20 cellular contexts compared by ENCODE assay signal in the genomic region with DNA sequence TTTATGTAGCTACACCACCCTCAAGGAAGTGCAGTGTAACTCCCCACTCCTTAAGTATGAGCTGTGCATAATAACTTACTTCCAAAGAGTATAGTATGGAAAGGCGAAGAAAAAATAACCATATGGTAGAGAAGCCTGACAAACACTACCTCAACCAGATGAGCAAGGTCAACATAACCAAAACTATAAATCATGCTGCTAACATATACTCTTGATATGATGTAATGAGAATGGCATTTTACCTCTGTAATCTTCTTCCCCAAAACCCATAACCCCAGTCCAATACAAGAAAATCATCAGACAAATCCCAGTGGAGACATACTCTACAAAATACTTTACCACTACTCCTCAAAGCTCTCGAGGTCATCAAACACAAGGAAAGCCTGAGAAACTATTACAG. TPM values are rescaled to one million over a fixed set of nuclear protein-coding genes. Genes with fewer than 3 reads are reported as not detected.
DNase-seq lines count a peak whose midpoint lies in the region; ATAC-seq and TF ChIP-seq lines count a peak whose summit lies in the region.
"Had no signal": no experiment of that assay in that cellular context is flagged by ENCODE, and none has a peak within 500 bp of the region (broad histone marks: within the 10 kb centered on the region; RNA-seq: fewer than 3 reads in every experiment).

No MANE protein-coding gene starts in this region.

- peaks cover 13% of the 10 kb centered on the region; the same call in 1 of the 2 replicates for H3K36me3 ChIP-seq in OCI-LY1 (ENCODE audit: insufficient read depth, low read length)
- H3K36me3 ChIP-seq: adrenal gland had no signal

- peaks cover 94% of the 10 kb centered on the region for H3K4me1 ChIP-seq in OCI-LY1 (ENCODE audit: insufficient read depth, low read length, severe bottlenecking)
- H3K4me1 ChIP-seq: adrenal gland had no signal

- no peak overlapping the region; the same call in 1 of the 2 replicates for H3K4me2 ChIP-seq in OCI-LY1 (ENCODE audit: low read length)

- H3K27me3 Mint-ChIP-seq in Calu3 (ENCODE audit: unreplicated experiment) = no peaks in the 10 kb centered on the region
- H3K27me3 Mint-ChIP-seq in chondrocyte (ENCODE audit: low read depth) = no peaks in the 10 kb centered on the region

- peak; percentile 26 for DNase-seq in AG10803 (ENCODE audit: low read depth)
- no peak for DNase-seq in Calu3
- DNase-seq in epithelial cell of prostate (ENCODE audit: low read depth, low spot score) = no peak
- no peak for DNase-seq in chondrocyte (ENCODE audit: low spot score)
- no peak for DNase-seq in NCI-H446 (lab: John Stamatoyannopoulos, UW)
- DNase-seq: activated CD4-positive, CD25-positive, alpha-beta regulatory T cell treated with anti-CD3 and anti-CD28 coated beads, Interleukin-2, amount 50 U/mL, for 72 hours; adrenal gland; cerebellar nuclear complex; foreskin melanocyte; KBM-7; mucosa of descending colon; NCI-H1417; NCI-H2171; nucleus accumbens; Right ventricle myocardium superior; substantia nigra had no signal

- H3K9me2 ChIP-seq in OCI-LY1 (ENCODE audit: low read depth, low read length) = no peaks in the 10 kb centered on the region

- CTCF ChIA-PET in Calu3 (lab: Charles Lee) = interaction anchor here (1.3 kb wide), 1 partner anchor 143 kb away, joined by 3 read pairs; no protein-coding TSS in a partner anchor

- H3K9me3 Mint-ChIP-seq in Calu3 (ENCODE audit: low read depth, unreplicated experiment) (no peaks in the 10 kb centered on the region), chondrocyte (ENCODE audit: low read depth) (no peaks in the 10 kb centered on the region)

- H3K27ac Mint-ChIP-seq in Calu3 (ENCODE audit: unreplicated experiment) (peak overlapping the region; percentile 66), chondrocyte (ENCODE audit: unreplicated experiment) (no peak overlapping the region)

- H3K4me3 Mint-ChIP-seq in Calu3 (ENCODE audit: low read depth, unreplicated experiment) = peak overlapping the region; percentile 14
- H3K4me3 Mint-ChIP-seq in chondrocyte (ENCODE audit: unreplicated experiment) = no peak overlapping the region

- peaks cover 99% of the 10 kb centered on the region for H3K79me2 ChIP-seq in OCI-LY1 (ENCODE audit: insufficient read depth, low read length)

- no TSS peak for BruUV-seq in Calu3 (replicated peaks; lab: Mats Ljungman, UMichigan)

- H4K20me1 ChIP-seq in OCI-LY1 (ENCODE audit: insufficient read depth, low read length) = no peaks in the 10 kb centered on the region

- no peaks in the 10 kb centered on the region for H3F3A ChIP-seq in OCI-LY1 (ENCODE audit: insufficient read depth, low read length)

- ATAC-seq in HG03442 (IDR thresholded peaks at IDR 0.05; ENCODE audit: unreplicated experiment) = no peak
- ATAC-seq in HG03159 (IDR thresholded peaks at IDR 0.05; ENCODE audit: unreplicated experiment) = no peak
- ATAC-seq: left lobe of liver, mucosa of descending colon had no signal

- peaks cover 79% of the 10 kb centered on the region for H3K4me1 Mint-ChIP-seq in Calu3 (ENCODE audit: low read depth, unreplicated experiment)
- H3K4me1 Mint-ChIP-seq in chondrocyte (ENCODE audit: low read depth) = no peaks in the 10 kb centered on the region

- no peak overlapping the region for H3K9ac ChIP-seq in OCI-LY1 (ENCODE audit: low read length)

- intact Hi-C loops in Calu3 (cut with micrococcal nuclease; ENCODE audit: unreplicated experiment) = no loop called here

- H3K27me3 ChIP-seq in OCI-LY1 (ENCODE audit: insufficient read depth, low read length) = no peaks in the 10 kb centered on the region
- H3K27me3 ChIP-seq: adrenal gland had no signal

- H3K4me3 ChIP-seq in AG10803 (ENCODE audit: low read length) = no peak overlapping the region
- no peak overlapping the region for H3K4me3 ChIP-seq in OCI-LY1 (ENCODE audit: low read depth, low read length, poor library complexity, severe bottlenecking)
- H3K4me3 ChIP-seq: adrenal gland, mucosa of descending colon had no signal

- H3K27ac ChIP-seq in OCI-LY1 (ENCODE audit: low read depth, low read length, poor library complexity, severe bottlenecking) (peak overlapping the region; percentile 70), epithelial cell of prostate (peak overlapping the region; percentile 82)

- H3K36me3 Mint-ChIP-seq in Calu3 (ENCODE audit: insufficient read depth, unreplicated experiment) (peaks cover 25% of the 10 kb centered on the region), chondrocyte (ENCODE audit: low read depth) (no peaks in the 10 kb centered on the region)

- no peak overlapping the region for H2AFZ ChIP-seq in OCI-LY1 (ENCODE audit: low read length)

- H3K9me3 ChIP-seq in OCI-LY1 (ENCODE audit: low read length) = no peaks in the 10 kb centered on the region
- H3K9me3 ChIP-seq: adrenal gland, mucosa of descending colon had no signal

- TF ChIP-seq CTCF in AG10803 (conservative IDR thresholded peaks at IDR 0.05; ENCODE audit: low read length) (no peak), Calu3 (IDR thresholded peaks at IDR 0.05; ENCODE audit: unreplicated experiment) (no peak), OCI-LY1 (IDR thresholded peaks at IDR 0.05; ENCODE audit: low read length) (no peak), chondrocyte (IDR thresholded peaks at IDR 0.05) (no peak)

RNA-seq across cellular contexts. Expression of a gene that starts 15.8 kb away (rescaled TPM):
- total RNA-seq in Calu3 (2022) (124 and 136 TPM in 2 replicates), chondrocyte (5.7 to 10.6 TPM (median 7.6 TPM) in 3 replicates)

Comparison
In these comparisons a context has a peak if more than half of its experiments do, and no peak if none do; other contexts are left out.
1. RNA of a gene that starts 15.8 kb away (total RNA-seq): 124 to 136 TPM in Calu3; 5.7 to 10.6 TPM in chondrocyte; every median in the first group is over 10 times any median in the second.